In the genomic region with DNA sequence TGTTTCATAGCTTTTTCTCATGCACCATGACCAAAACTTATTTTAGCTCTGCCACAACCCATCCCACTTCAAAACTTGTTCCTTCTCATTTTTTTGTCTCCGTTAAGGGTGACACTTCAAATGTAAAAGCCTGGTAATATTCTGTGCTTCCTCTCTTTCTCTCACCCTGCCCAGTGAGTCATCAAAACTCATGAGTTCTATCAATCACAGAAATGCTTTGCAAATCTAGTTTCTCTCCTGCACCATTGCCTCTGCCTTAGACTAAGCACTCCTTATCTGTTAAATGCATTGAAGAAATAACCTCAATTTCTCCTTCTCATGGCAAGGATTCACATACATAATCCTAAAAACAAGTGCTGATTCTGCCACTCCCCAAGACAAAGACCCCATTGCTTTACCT, we compare ENCODE assay signal across 17 cellular contexts.
DNase-seq lines count a peak whose midpoint lies in the region; ATAC-seq and TF ChIP-seq lines count a peak whose summit lies in the region.
"Had no signal": no experiment of that assay in that cellular context is flagged by ENCODE, and none has a peak within 500 bp of the region (broad histone marks: within the 10 kb centered on the region; RNA-seq: fewer than 3 reads in every experiment).

No MANE protein-coding gene starts in this region.

- CTCF ChIA-PET in IMR-90 (lab: Yijun Ruan, JAX), result interaction anchor here (0.7 kb wide), 1 partner anchor 12 kb away, joined by 3 read pairs; no protein-coding TSS in a partner anchor
- CTCF ChIA-PET in RWPE1 (lab: Yijun Ruan, JAX), result interaction anchor here (0.5 to 0.6 kb wide), 2 partner anchors 30 to 52 kb away, joined by 3 read pairs; no protein-coding TSS in a partner anchor

- H3K18ac ChIP-seq in IMR-90 (ENCODE audit: low read depth, low read length), result no peak overlapping the region; the same call in 1 of the 2 replicates

- H2BK20ac ChIP-seq in IMR-90 (ENCODE audit: low read depth, low read length), result peak overlapping the region; percentile 30; the same call in 1 of the 2 replicates

- WGBS in IMR-90 (ENCODE audit: extremely low coverage in 2 of 2, insufficient read length in 1 of 2), 2 experiments, result 80% methylated on average over 1 of the region's 1 CpG; no CpG with 5 or more reads in 1 of the 2 experiments

- H4K5ac ChIP-seq in IMR-90 (ENCODE audit: low read depth, low read length), result no peak overlapping the region

- no TSS peak for BruUV-seq in IMR-90 (replicated peaks; lab: Mats Ljungman, UMichigan)

- TF ChIP-seq CTCF in IMR-90 (conservative IDR thresholded peaks at IDR 0.05; ENCODE audit: low read depth, low read length) (no peak), RWPE1 (conservative IDR thresholded peaks at IDR 0.05; ENCODE audit: low read depth) (no peak)

- no peak overlapping the region for H3K4me3 ChIP-seq in IMR-90 (ENCODE audit: insufficient read depth, low read depth, low read length)
- H3K4me3 ChIP-seq: MG63 had no signal

- intact Hi-C loops in IMR-90 (cut with micrococcal nuclease), result loop anchor here (5.0 kb wide), 1 partner anchor 600 kb away; no protein-coding TSS in a partner anchor

- H2BK5ac ChIP-seq in IMR-90 (ENCODE audit: low read depth, low read length, poor library complexity, severe bottlenecking), result no peak overlapping the region

- no peaks in the 10 kb centered on the region for H3K9me1 ChIP-seq in IMR-90 (ENCODE audit: insufficient read depth, low read length)

- H3K79me1 ChIP-seq in IMR-90 (ENCODE audit: low read depth in 1 of 2, low read length in 2 of 2), result no peaks in the 10 kb centered on the region

- H3K4ac ChIP-seq in IMR-90 (ENCODE audit: low read depth, low read length), result no peak overlapping the region

- no peaks in the 10 kb centered on the region for H3K9me3 ChIP-seq in IMR-90 (ENCODE audit: control insufficient read depth, insufficient read depth, low read length)
- H3K9me3 ChIP-seq: MG63, SK-N-SH had no signal

- no peak overlapping the region for H3K56ac ChIP-seq in IMR-90 (ENCODE audit: extremely low read depth, insufficient read depth, low read length)

- no peak overlapping the region for H3K14ac ChIP-seq in IMR-90 (replicated peaks; ENCODE audit: low read depth, low read length)

- H4K20me1 ChIP-seq in IMR-90 (ENCODE audit: insufficient read depth, low read length), result no peaks in the 10 kb centered on the region

- no peak for ATAC-seq in IMR-90 (ENCODE audit: low read depth)
- no peak for ATAC-seq in GM18868 (IDR thresholded peaks at IDR 0.05; ENCODE audit: unreplicated experiment)
- ATAC-seq in GM21619 (IDR thresholded peaks at IDR 0.05; ENCODE audit: unreplicated experiment), result no peak
- ATAC-seq: Panc1 had no signal

- H3K23ac ChIP-seq in IMR-90 (ENCODE audit: low read depth, low read length), result no peak overlapping the region

- no peak for TF ChIP-seq POLR2A in IMR-90 (IDR thresholded peaks at IDR 0.05; ENCODE audit: low read depth, low read length)

- no peaks in the 10 kb centered on the region for H3K36me3 ChIP-seq in IMR-90 (ENCODE audit: control insufficient read depth, insufficient read depth, low read length)
- H3K36me3 ChIP-seq: MG63 had no signal

- in situ Hi-C loops in IMR-90 (cut with MboI; ENCODE audit: low sequenced_read_pairs), result loop anchor here (25.0 kb wide), 1 partner anchor 925 kb away; no protein-coding TSS in a partner anchor

- H3K27ac ChIP-seq in IMR-90 (ENCODE audit: insufficient read depth, low read length) (no peak overlapping the region), RWPE1 (no peak overlapping the region)

- no peak overlapping the region for H3K4me2 ChIP-seq in IMR-90 (ENCODE audit: low read depth, low read length)
- H3K4me2 ChIP-seq: SK-N-SH had no signal

- POLR2A ChIA-PET in IMR-90 (lab: Charles Lee; ENCODE audit: unreplicated experiment), result no interaction called here
- POLR2A ChIA-PET in RWPE1 (lab: Yijun Ruan, JAX; ENCODE audit: low non-redundant PET), result no interaction called here

- H3K9ac ChIP-seq in IMR-90 (ENCODE audit: low read depth, low read length), result no peak overlapping the region
- H3K9ac ChIP-seq: SK-N-SH had no signal

- 0 out of 3 replicates have a peak overlapping the region, but pooled peaks have one; percentile 29 for H2BK15ac ChIP-seq in IMR-90 (ENCODE audit: low read depth, low read length)

- dilution Hi-C loops in IMR-90 (cut with HindIII; ENCODE audit: low sequenced_read_pairs, unreplicated experiment), result no loop called here

- H3K4me1 ChIP-seq in IMR-90 (ENCODE audit: control insufficient read depth, insufficient read depth, low read length), result peaks cover 6% of the 10 kb centered on the region

- no peak for TF ChIP-seq RAD21 in IMR-90 (IDR thresholded peaks at IDR 0.05; ENCODE audit: low read length)

- no peak overlapping the region for H2AK9ac ChIP-seq in IMR-90 (replicated peaks; ENCODE audit: low read depth, low read length, poor library complexity)

- H4K91ac ChIP-seq in IMR-90 (ENCODE audit: insufficient read depth, low read depth, low read length), result no peak overlapping the region; the same call in 1 of the 2 replicates

- no peak overlapping the region for H2BK120ac ChIP-seq in IMR-90 (ENCODE audit: low read depth, low read length)

- H2AK5ac ChIP-seq in IMR-90 (ENCODE audit: low read depth, low read length), result no peak overlapping the region

- DNase-seq in A172 (ENCODE audit: low spot score), result peak; percentile 52
- DNase-seq in IMR-90, result no peak
- DNase-seq in RWPE1 (ENCODE audit: low spot score), result peak; percentile 14
- DNase-seq in iris pigment epithelial cell (ENCODE audit: low read depth), result peak; percentile 17
- DNase-seq in stimulated activated CD8-positive, alpha-beta memory T cell treated with anti-CD3 and anti-CD28 coated beads, Interleukin-4, amount 100 ng/mL, for 48 hours, result no peak
- no peak for DNase-seq in NCI-H2029 (lab: John Stamatoyannopoulos, UW)
- DNase-seq: C1 segment of cervical spinal cord, KG1, MG63, NCI-H1105 treated with DMSO at 0.1 percent for 48 hours, NCI-H187 treated with DMSO at 0.1 percent for 48 hours, NCI-H446, Right ventricle myocardium superior, SK-N-SH had no signal

- H2AFZ ChIP-seq in IMR-90 (replicated peaks; ENCODE audit: low read length, poor library complexity), result no peak overlapping the region

- no peaks in the 10 kb centered on the region for H3K27me3 ChIP-seq in IMR-90 (ENCODE audit: control insufficient read depth, insufficient read depth, low read length)
- H3K27me3 ChIP-seq: MG63 had no signal

- no peak overlapping the region for H4K8ac ChIP-seq in IMR-90 (ENCODE audit: low read depth in 2 of 2, low read length in 2 of 2)

TF ChIP-seq in IMR-90, 13 proteins besides CTCF, POLR2A, EP300 and RAD21:
- TF ChIP-seq MAZ (IDR thresholded peaks at IDR 0.05; ENCODE audit: borderline replicate concordance, low read depth, low read length) (no peak), BHLHE40 (IDR thresholded peaks at IDR 0.05; ENCODE audit: low read depth, low read length) (no peak), MAFK (IDR thresholded peaks at IDR 0.05; ENCODE audit: low read depth, low read length) (no peak), NFE2L2 (IDR thresholded peaks at IDR 0.05; ENCODE audit: low read depth, low read length) (no peak)
- TF ChIP-seq, protein P1, sequence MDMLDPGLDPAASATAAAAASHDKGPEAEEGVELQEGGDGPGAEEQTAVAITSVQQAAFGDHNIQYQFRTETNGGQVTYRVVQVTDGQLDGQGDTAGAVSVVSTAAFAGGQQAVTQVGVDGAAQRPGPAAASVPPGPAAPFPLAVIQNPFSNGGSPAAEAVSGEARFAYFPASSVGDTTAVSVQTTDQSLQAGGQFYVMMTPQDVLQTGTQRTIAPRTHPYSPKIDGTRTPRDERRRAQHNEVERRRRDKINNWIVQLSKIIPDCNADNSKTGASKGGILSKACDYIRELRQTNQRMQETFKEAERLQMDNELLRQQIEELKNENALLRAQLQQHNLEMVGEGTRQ (IDR thresholded peaks at IDR 0.05; ENCODE audit: low read depth, low read length), result no peak

Comparison
In these comparisons a context has a peak if more than half of its experiments do, and no peak if none do; other contexts are left out.
1. DNase-seq: peak in A172 (single experiment), RWPE1 (single experiment) and iris pigment epithelial cell (single experiment); none in IMR-90 (single experiment), stimulated activated CD8-positive, alpha-beta memory T cell treated with anti-CD3 and anti-CD28 coated beads, Interleukin-4, amount 100 ng/mL, for 48 hours (single experiment) and NCI-H2029 (single experiment).